In genomic region chr19:10998045-10998533, GRCh38 we compare ENCODE assay signal across 12 cellular contexts. TPM values are rescaled to one million over a fixed set of nuclear protein-coding genes. Genes with fewer than 3 reads are reported as not detected.
DNase-seq lines count a peak whose midpoint lies in the region; ATAC-seq and TF ChIP-seq lines count a peak whose summit lies in the region.
"Had no signal": no experiment of that assay in that cellular context is flagged by ENCODE, and none has a peak within 500 bp of the region (broad histone marks: within the 10 kb centered on the region; RNA-seq: fewer than 3 reads in every experiment).

No MANE protein-coding gene starts in this region.

- H3K9me3 Mint-ChIP-seq in endothelial cell (ENCODE audit: unreplicated experiment): no peaks in the 10 kb centered on the region
- H3K9me3 Mint-ChIP-seq in activated T-helper 2 cell treated with anti-CD3 and anti-CD28 coated beads, Interferon-gamma antibody, Interleukin-2, Interleukin-4, amounts not matched to agents 10 μg/mL and 5 μg/mL and 100 μg/mL, durations not matched to agents 14 hours and 24 hours and 36 hours: no peaks in the 10 kb centered on the region
- H3K9me3 Mint-ChIP-seq: activated naive CD8-positive, alpha-beta T cell treated with anti-CD3 and anti-CD28 coated beads, Interleukin-2, amount 10 ng/mL, durations not matched to agents 7 days and 5 days had no signal

- peak; percentile 24 for DNase-seq in AG08396 (ENCODE audit: low spot score)
- DNase-seq in NCI-H2196 treated with DMSO at 0.1 percent for 48 hours (lab: John Stamatoyannopoulos, UW; ENCODE audit: unreplicated experiment): peak; percentile 5
- no peak for DNase-seq in endothelial cell (ENCODE audit: low spot score)
- DNase-seq in myocyte (ENCODE audit: low read depth): peak; percentile 64
- DNase-seq in activated T-helper 2 cell treated with anti-CD3 and anti-CD28 coated beads, Interferon-gamma antibody, Interleukin-2, Interleukin-4, amounts not matched to agents 10 μg/mL and 5 μg/mL and 100 μg/mL, durations not matched to agents 14 hours and 24 hours and 36 hours (ENCODE audit: low spot score): no peak
- DNase-seq in NCI-H1092 (lab: John Stamatoyannopoulos, UW): no peak
- no peak for DNase-seq in DMS 273 (lab: John Stamatoyannopoulos, UW; ENCODE audit: unreplicated experiment)
- DNase-seq: activated naive CD8-positive, alpha-beta T cell treated with anti-CD3 and anti-CD28 coated beads, Interleukin-2, amount 10 ng/mL, durations not matched to agents 7 days and 5 days; mesendoderm; nucleus accumbens had no signal

- no peak for ATAC-seq in HG03439 (IDR thresholded peaks at IDR 0.05; ENCODE audit: unreplicated experiment)
- ATAC-seq: HCT116 had no signal

- H3K4me3 Mint-ChIP-seq in endothelial cell (ENCODE audit: unreplicated experiment): no peak overlapping the region
- H3K4me3 Mint-ChIP-seq in activated T-helper 2 cell treated with anti-CD3 and anti-CD28 coated beads, Interferon-gamma antibody, Interleukin-2, Interleukin-4, amounts not matched to agents 10 μg/mL and 5 μg/mL and 100 μg/mL, durations not matched to agents 14 hours and 24 hours and 36 hours (ENCODE audit: low read depth): no peak overlapping the region
- H3K4me3 Mint-ChIP-seq: activated naive CD8-positive, alpha-beta T cell treated with anti-CD3 and anti-CD28 coated beads, Interleukin-2, amount 10 ng/mL, durations not matched to agents 7 days and 5 days had no signal

- intact Hi-C loops in activated T-helper 2 cell treated with anti-CD3 and anti-CD28 coated beads, Interferon-gamma antibody, Interleukin-2, Interleukin-4, amounts not matched to agents 10 μg/mL and 5 μg/mL and 100 μg/mL, durations not matched to agents 14 hours and 24 hours and 36 hours (cut with micrococcal nuclease): no loop called here

- H3K27ac Mint-ChIP-seq in endothelial cell (ENCODE audit: unreplicated experiment): peak overlapping the region; percentile 13
- no peak overlapping the region for H3K27ac Mint-ChIP-seq in activated T-helper 2 cell treated with anti-CD3 and anti-CD28 coated beads, Interferon-gamma antibody, Interleukin-2, Interleukin-4, amounts not matched to agents 10 μg/mL and 5 μg/mL and 100 μg/mL, durations not matched to agents 14 hours and 24 hours and 36 hours
- H3K27ac Mint-ChIP-seq: activated naive CD8-positive, alpha-beta T cell treated with anti-CD3 and anti-CD28 coated beads, Interleukin-2, amount 10 ng/mL, durations not matched to agents 7 days and 5 days had no signal

- peaks cover 3% of the 10 kb centered on the region for H3K27me3 Mint-ChIP-seq in endothelial cell (ENCODE audit: unreplicated experiment)
- no peaks in the 10 kb centered on the region for H3K27me3 Mint-ChIP-seq in activated T-helper 2 cell treated with anti-CD3 and anti-CD28 coated beads, Interferon-gamma antibody, Interleukin-2, Interleukin-4, amounts not matched to agents 10 μg/mL and 5 μg/mL and 100 μg/mL, durations not matched to agents 14 hours and 24 hours and 36 hours (ENCODE audit: low read depth)
- H3K27me3 Mint-ChIP-seq: activated naive CD8-positive, alpha-beta T cell treated with anti-CD3 and anti-CD28 coated beads, Interleukin-2, amount 10 ng/mL, durations not matched to agents 7 days and 5 days had no signal

- peaks cover 48% of the 10 kb centered on the region for H3K36me3 Mint-ChIP-seq in endothelial cell (ENCODE audit: low read depth, unreplicated experiment)
- H3K36me3 Mint-ChIP-seq in activated T-helper 2 cell treated with anti-CD3 and anti-CD28 coated beads, Interferon-gamma antibody, Interleukin-2, Interleukin-4, amounts not matched to agents 10 μg/mL and 5 μg/mL and 100 μg/mL, durations not matched to agents 14 hours and 24 hours and 36 hours (ENCODE audit: low read depth): peaks cover 47% of the 10 kb centered on the region

- peaks cover 5% of the 10 kb centered on the region for H3K4me1 Mint-ChIP-seq in endothelial cell (ENCODE audit: unreplicated experiment)
- no peaks in the 10 kb centered on the region for H3K4me1 Mint-ChIP-seq in activated T-helper 2 cell treated with anti-CD3 and anti-CD28 coated beads, Interferon-gamma antibody, Interleukin-2, Interleukin-4, amounts not matched to agents 10 μg/mL and 5 μg/mL and 100 μg/mL, durations not matched to agents 14 hours and 24 hours and 36 hours (ENCODE audit: low read depth)
- H3K4me1 Mint-ChIP-seq: activated naive CD8-positive, alpha-beta T cell treated with anti-CD3 and anti-CD28 coated beads, Interleukin-2, amount 10 ng/mL, durations not matched to agents 7 days and 5 days had no signal

- no peak for TF ChIP-seq CTCF in endothelial cell (IDR thresholded peaks at IDR 0.05; ENCODE audit: unreplicated experiment)

RNA-seq across cellular contexts. Expression of gene SMARCA4, which starts 37.3 kb away (rescaled TPM):
- total RNA-seq in endothelial cell (ENCODE audit: unreplicated experiment) (238 TPM), myocyte (80.2 and 89.3 TPM in 2 replicates)
- 87.2 TPM for polyA plus RNA-seq in myocyte (2012)
- 149 and 158 TPM in 2 replicates for total RNA-seq in activated T-helper 2 cell treated with anti-CD3 and anti-CD28 coated beads, Interferon-gamma antibody, Interleukin-2, Interleukin-4, amounts not matched to agents 10 μg/mL and 5 μg/mL and 100 μg/mL, durations not matched to agents 14 hours and 24 hours and 36 hours

Comparison
In these comparisons a context has a peak if more than half of its experiments do, and no peak if none do; other contexts are left out.
1. DNase-seq: peak in AG08396 (single experiment), NCI-H2196 treated with DMSO at 0.1 percent for 48 hours (single experiment) and myocyte (single experiment); none in endothelial cell (single experiment), activated T-helper 2 cell treated with anti-CD3 and anti-CD28 coated beads, Interferon-gamma antibody, Interleukin-2, Interleukin-4, amounts not matched to agents 10 μg/mL and 5 μg/mL and 100 μg/mL, durations not matched to agents 14 hours and 24 hours and 36 hours (single experiment), NCI-H1092 (single experiment) and DMS 273 (single experiment).